Comparison of ENCODE assay signal across 8 cellular contexts in genomic region chr4:40551568-40552136, GRCh38.
DNase-seq lines count a peak whose midpoint lies in the region; ATAC-seq, FAIRE-seq and TF ChIP-seq lines count a peak whose summit lies in the region.
"Not testable (repeated sequence)": the region's sequence is repeated elsewhere in the genome, so short reads cannot be mapped to it uniquely, and the experiment has no call there.

No MANE protein-coding gene starts in this region.

- peaks cover 42% of the 10 kb centered on the region for H3K4me1 Mint-ChIP-seq in activated B cell treated with CpG ODN at 0.5 μM for 24 hours
- H3K4me1 Mint-ChIP-seq in activated naive CD8-positive, alpha-beta T cell treated with anti-CD3 and anti-CD28 coated beads for 36 hours, result peaks cover 23% of the 10 kb centered on the region
- peaks cover 22% of the 10 kb centered on the region for H3K4me1 Mint-ChIP-seq in type B pancreatic cell (ENCODE audit: unreplicated experiment)

- peak overlapping the region in 2 of 3 experiments; percentile 12 to 51 for H3K4me3 ChIP-seq in endothelial cell of umbilical vein (replicated peaks in 1 of 3; ENCODE audit: insufficient read depth in 1 of 3, low read depth in 1 of 3, low read length in 3 of 3)
- peak overlapping the region in 2 of 3 donors; percentile 19 to 20 for H3K4me3 ChIP-seq in right lobe of liver
- H3K4me3 ChIP-seq in skeletal muscle tissue (ENCODE audit: low read length in 3 of 3), result peak overlapping the region in 1 of 3 donors; percentile 48

- not testable (repeated sequence) for TF ChIP-seq CTCF in activated B cell treated with CpG ODN at 0.5 μM for 24 hours (IDR thresholded peaks at IDR 0.05); endothelial cell of umbilical vein (IDR thresholded peaks at IDR 0.05; ENCODE audit: extremely low read depth in 1 of 2, insufficient read depth in 1 of 2, low read depth in 1 of 2, low read length in 2 of 2); right lobe of liver (IDR thresholded peaks at IDR 0.05); type B pancreatic cell (conservative IDR thresholded peaks at IDR 0.05)

- intact Hi-C loops in activated B cell treated with CpG ODN at 0.5 μM for 24 hours (cut with micrococcal nuclease), result loop anchor here (1.0 to 5.0 kb wide), 8 partner anchors 15 to 494 kb away; partner anchors contain the start of gene N4BP2
- intact Hi-C loops in endothelial cell of umbilical vein (cut with micrococcal nuclease); right lobe of liver (cut with DNase I): not testable (repeated sequence)

- H3K4me2 ChIP-seq in endothelial cell of umbilical vein (ENCODE audit: insufficient read depth, low read length), result peak overlapping the region; percentile 74

- not testable (repeated sequence) for H3K9me3 Mint-ChIP-seq in activated B cell treated with CpG ODN at 0.5 μM for 24 hours; activated naive CD8-positive, alpha-beta T cell treated with anti-CD3 and anti-CD28 coated beads for 36 hours; type B pancreatic cell

- H2AFZ ChIP-seq in endothelial cell of umbilical vein (ENCODE audit: low read depth, low read length), result peak overlapping the region; percentile 85

- dilution Hi-C loops in endothelial cell of umbilical vein (cut with MboI; ENCODE audit: extremely low pct_ligation_motif_present, low sequenced_read_pairs), result not testable (repeated sequence)

- peak overlapping the region; percentile 81 for H3K4me3 Mint-ChIP-seq in activated B cell treated with CpG ODN at 0.5 μM for 24 hours
- H3K4me3 Mint-ChIP-seq in activated naive CD8-positive, alpha-beta T cell treated with anti-CD3 and anti-CD28 coated beads for 36 hours, result peak overlapping the region; percentile 62
- H3K4me3 Mint-ChIP-seq in type B pancreatic cell, result peak overlapping the region; percentile 72

- not testable (repeated sequence) for H3K27me3 ChIP-seq in endothelial cell of umbilical vein (ENCODE audit: control insufficient read depth in 2 of 2, insufficient read depth in 2 of 2, low read length in 2 of 2); right lobe of liver; skeletal muscle tissue (ENCODE audit: control insufficient read depth in 3 of 3, insufficient read depth in 3 of 3, low read length in 3 of 3)

- not testable (repeated sequence) for H3K36me3 ChIP-seq in endothelial cell of umbilical vein (ENCODE audit: control insufficient read depth in 2 of 2, extremely low read depth in 1 of 2, insufficient read depth in 2 of 2, low read length in 2 of 2); right lobe of liver; skeletal muscle tissue (ENCODE audit: control insufficient read depth in 3 of 3, insufficient read depth in 3 of 3, low read length in 3 of 3)

- DNase-seq in Caki2 (ENCODE audit: low read depth), result peak; percentile 44
- DNase-seq in M059J (ENCODE audit: low read depth), result peak; percentile 89
- not testable (repeated sequence) for DNase-seq in activated B cell treated with CpG ODN at 0.5 μM for 24 hours; endothelial cell of umbilical vein (ENCODE audit: low read depth, low spot score); right lobe of liver; type B pancreatic cell (ENCODE audit: extremely low spot score, unreplicated experiment)
- peak; percentile 23 for DNase-seq in activated naive CD8-positive, alpha-beta T cell treated with anti-CD3 and anti-CD28 coated beads for 36 hours

- not testable (repeated sequence) for H3K4me1 ChIP-seq in endothelial cell of umbilical vein (ENCODE audit: control insufficient read depth, extremely low read depth, insufficient read depth, low read length); skeletal muscle tissue (ENCODE audit: control insufficient read depth in 3 of 3, insufficient read depth in 3 of 3, low read length in 3 of 3)
- H3K4me1 ChIP-seq in right lobe of liver, result peaks cover 0 to 57% (median 21%) of the 10 kb centered on the region in 4 donors

- not testable (repeated sequence) for FAIRE-seq in endothelial cell of umbilical vein (lab: Jason Lieb, UNC)

- POLR2A ChIA-PET in activated B cell treated with CpG ODN at 0.5 μM for 24 hours (lab: Charles Lee), result interaction anchor here (0.6 kb wide), 2 partner anchors 38 to 160 kb away, joined by 3 to 10 read pairs; no protein-coding TSS in a partner anchor
- POLR2A ChIA-PET in endothelial cell of umbilical vein (lab: Charles Lee), result not testable (repeated sequence)

- in situ Hi-C loops in Caki2 (cut with HindIII; ENCODE audit: low pct_unique_long_range_greater_than_20kb, low sequenced_read_pairs), result not testable (repeated sequence)

- CTCF ChIA-PET in activated B cell treated with CpG ODN at 0.5 μM for 24 hours (lab: Charles Lee), result not testable (repeated sequence)
- CTCF ChIA-PET in endothelial cell of umbilical vein (lab: Charles Lee), result interaction anchor here (0.6 to 2.2 kb wide), 2 partner anchors 12 to 495 kb away, joined by 4 to 7 read pairs; partner anchors contain the start of gene N4BP2

- H3K9ac ChIP-seq in endothelial cell of umbilical vein (replicated peaks; ENCODE audit: extremely low read depth, insufficient read depth, low read length), result not testable (repeated sequence)
- peak overlapping the region in 1 of 3 donors; percentile 45 for H3K9ac ChIP-seq in skeletal muscle tissue (ENCODE audit: low read depth in 1 of 3, low read length in 3 of 3)

- not testable (repeated sequence) for H4K20me1 ChIP-seq in endothelial cell of umbilical vein (replicated peaks; ENCODE audit: control insufficient read depth, extremely low read depth, insufficient read depth, low read length)

- not testable (repeated sequence) for H3K9me1 ChIP-seq in endothelial cell of umbilical vein (replicated peaks; ENCODE audit: control insufficient read depth, extremely low read depth, insufficient read depth, low read length)

- not testable (repeated sequence) for TF ChIP-seq POLR2A in endothelial cell of umbilical vein (IDR thresholded peaks at IDR 0.05; ENCODE audit: low read depth, low read length); right lobe of liver (IDR thresholded peaks at IDR 0.05)

- H3K27ac ChIP-seq in endothelial cell of umbilical vein (ENCODE audit: insufficient read depth, low read depth, low read length), result not testable (repeated sequence)
- H3K27ac ChIP-seq in right lobe of liver (peak overlapping the region; percentile 73 to 86 (median 84)), skeletal muscle tissue (ENCODE audit: low read depth, low read length) (peak overlapping the region; percentile 40)

- H3K79me2 ChIP-seq in endothelial cell of umbilical vein (ENCODE audit: control insufficient read depth, insufficient read depth, low read length), result not testable (repeated sequence)

- not testable (repeated sequence) for H3K9me3 ChIP-seq in endothelial cell of umbilical vein (replicated peaks; ENCODE audit: control insufficient read depth, insufficient read depth, low read length); right lobe of liver; skeletal muscle tissue (ENCODE audit: control insufficient read depth in 3 of 3, low read length in 3 of 3)

- ATAC-seq in activated B cell treated with CpG ODN at 0.5 μM for 24 hours (ENCODE audit: low read depth), result not testable (repeated sequence)
- ATAC-seq in right lobe of liver, result peak in 1 of 4 donors; percentile 11

- peak overlapping the region; percentile 83 for H3K27ac Mint-ChIP-seq in activated B cell treated with CpG ODN at 0.5 μM for 24 hours
- peak overlapping the region; percentile 70 for H3K27ac Mint-ChIP-seq in activated naive CD8-positive, alpha-beta T cell treated with anti-CD3 and anti-CD28 coated beads for 36 hours
- H3K27ac Mint-ChIP-seq in type B pancreatic cell, result peak overlapping the region; percentile 89

- H3K36me3 Mint-ChIP-seq in activated B cell treated with CpG ODN at 0.5 μM for 24 hours (ENCODE audit: low read depth); activated naive CD8-positive, alpha-beta T cell treated with anti-CD3 and anti-CD28 coated beads for 36 hours; type B pancreatic cell: not testable (repeated sequence)

- BruUV-seq in endothelial cell of umbilical vein (replicated peaks; lab: Mats Ljungman, UMichigan), result not testable (repeated sequence)

- not testable (repeated sequence) for H3K27me3 Mint-ChIP-seq in activated B cell treated with CpG ODN at 0.5 μM for 24 hours; activated naive CD8-positive, alpha-beta T cell treated with anti-CD3 and anti-CD28 coated beads for 36 hours; type B pancreatic cell

- WGBS in right lobe of liver (ENCODE audit: insufficient coverage, low coverage, low lambda C conversion rate, missing lambda C conversion rate), result 59% methylated on average over 6 of the region's 9 CpGs
